Comparison of ENCODE assay signal across 19 cellular contexts in the genomic region with DNA sequence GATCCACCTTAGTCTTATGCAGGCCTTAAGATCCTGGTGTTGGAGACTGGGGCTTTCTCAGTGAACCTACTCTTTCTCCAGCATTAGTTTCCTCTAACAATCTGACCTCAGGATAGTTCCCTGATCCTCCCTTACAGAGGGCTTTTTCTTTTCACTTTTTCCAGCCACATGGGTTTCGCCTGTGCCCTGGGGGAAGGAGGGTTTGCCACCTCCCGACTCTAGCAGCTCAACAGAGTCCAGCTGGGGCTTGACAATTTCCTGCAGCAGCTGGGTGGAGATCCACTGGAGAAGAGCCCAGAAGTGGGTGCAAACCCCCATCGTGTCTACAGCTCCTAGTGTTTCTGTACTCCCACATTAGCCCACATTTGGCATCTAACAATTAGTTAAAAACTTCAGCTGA. TPM values are rescaled to one million over a fixed set of nuclear protein-coding genes. Genes with fewer than 3 reads are reported as not detected.
A peak's percentile ranks its signal among the peaks of the same experiment; 100 is the strongest.
DNase-seq lines count a peak whose midpoint lies in the region; ATAC-seq, FAIRE-seq and TF ChIP-seq lines count a peak whose summit lies in the region.
"Had no signal": no experiment of that assay in that cellular context is flagged by ENCODE, and none has a peak within 500 bp of the region (broad histone marks: within the 10 kb centered on the region; RNA-seq: fewer than 3 reads in every experiment).

No MANE protein-coding gene starts in this region.

- no peaks in the 10 kb centered on the region for H3K36me3 Mint-ChIP-seq in memory B cell

- H3K36me3 ChIP-seq in upper lobe of right lung (no peaks in the 10 kb centered on the region), small intestine (ENCODE audit: control insufficient read depth in 2 of 2, insufficient read depth in 2 of 2, low read length in 2 of 2) (no peaks in the 10 kb centered on the region)

- intact Hi-C loops in Right ventricle myocardium inferior (cut with DNase I) (no loop called here), right cardiac atrium (cut with DNase I) (no loop called here), upper lobe of right lung (cut with DNase I) (no loop called here)

- no peaks in the 10 kb centered on the region for H3K9me3 ChIP-seq in right cardiac atrium (ENCODE audit: control insufficient read depth, low read length)
- no peaks in the 10 kb centered on the region for H3K9me3 ChIP-seq in upper lobe of right lung
- no peaks in the 10 kb centered on the region for H3K9me3 ChIP-seq in small intestine (ENCODE audit: control insufficient read depth, low read depth)

- no peaks in the 10 kb centered on the region for H3K27me3 Mint-ChIP-seq in memory B cell

- peaks cover 28% of the 10 kb centered on the region for H3K4me1 Mint-ChIP-seq in memory B cell

- in situ Hi-C loops in SK-MEL-5 (cut with HindIII; ENCODE audit: low pct_unique_long_range_greater_than_20kb, low sequenced_read_pairs) = no loop called here

- H3K9me3 Mint-ChIP-seq in memory B cell = no peaks in the 10 kb centered on the region

- TF ChIP-seq CTCF in upper lobe of right lung (IDR thresholded peaks at IDR 0.05) = no peak

- FAIRE-seq in small intestine (lab: Jason Lieb, UNC) = no peak

- H3K4me3 Mint-ChIP-seq in memory B cell = no peak overlapping the region

- H3K4me1 ChIP-seq in right cardiac atrium (ENCODE audit: control insufficient read depth, insufficient read depth, low read length) (peaks cover 9% of the 10 kb centered on the region), upper lobe of right lung (no peaks in the 10 kb centered on the region), small intestine (ENCODE audit: control insufficient read depth in 2 of 2, insufficient read depth in 1 of 2, low read depth in 1 of 2, low read length in 1 of 2) (peaks cover 0 to 4% of the 10 kb centered on the region in 2 donors)

- H3K27ac ChIP-seq in right cardiac atrium (ENCODE audit: low read length) (no peak overlapping the region), upper lobe of right lung (peak overlapping the region; percentile 43), small intestine (ENCODE audit: low read depth in 1 of 2, low read length in 1 of 2) (no peak overlapping the region), caudate nucleus (ENCODE audit: low read depth, low read length) (no peak overlapping the region)
- H3K27ac ChIP-seq: 22Rv1, RWPE1, SK-N-MC had no signal

- H3K27ac Mint-ChIP-seq in memory B cell = peak overlapping the region; percentile 15

- DNase-seq in Right ventricle myocardium inferior (ENCODE audit: missing footprints) (no peak), right cardiac atrium (no peak), SK-MEL-5 (ENCODE audit: low read depth, low spot score) (peak; percentile 82), memory B cell (ENCODE audit: low spot score in 2 of 2) (no peak), upper lobe of right lung (no peak), small intestine (no peak), HPDE6-E6E7 (ENCODE audit: extremely low spot score) (no peak), caudate nucleus (lab: John Stamatoyannopoulos, UW) (no peak)
- DNase-seq: KG1, NCI-H1417 treated with DMSO at 0.1 percent for 48 hours, NCI-H1930, NCI-H2171, NCI-H446, PC-3 had no signal

- no peak overlapping the region for H3K4me3 ChIP-seq in right cardiac atrium (ENCODE audit: low read length)
- H3K4me3 ChIP-seq in upper lobe of right lung = no peak overlapping the region
- no peak overlapping the region for H3K4me3 ChIP-seq in small intestine (ENCODE audit: low read depth in 1 of 2, low read length in 2 of 2)
- H3K4me3 ChIP-seq: SK-N-MC had no signal

- WGBS in right cardiac atrium = 31% methylated on average over 3 of the region's 3 CpGs
- 46 to 56% (median 47%) methylated on average over 3 of the region's 3 CpGs for WGBS in small intestine, 3 donors

- no peaks in the 10 kb centered on the region for H3K27me3 ChIP-seq in right cardiac atrium (ENCODE audit: control insufficient read depth, insufficient read depth)
- no peaks in the 10 kb centered on the region for H3K27me3 ChIP-seq in upper lobe of right lung
- H3K27me3 ChIP-seq in small intestine (ENCODE audit: control insufficient read depth in 2 of 2, insufficient read depth in 2 of 2, low read length in 2 of 2) = no peaks in the 10 kb centered on the region

- ATAC-seq in Right ventricle myocardium inferior (peak; percentile 41), right cardiac atrium (no peak), memory B cell (ENCODE audit: low read depth) (no peak), upper lobe of right lung (no peak)
- ATAC-seq: PC-3 had no signal

RNA-seq across cellular contexts. Expression of a gene that starts 7.6 kb away (rescaled TPM):
- total RNA-seq in Right ventricle myocardium inferior = not detected
- not detected for total RNA-seq in right cardiac atrium
- polyA plus RNA-seq in right cardiac atrium = 0.16 TPM
- total RNA-seq in SK-MEL-5 (2014; rRNA removed; shearing (Covaris generic)) = not detected in 2 replicates
- not detected in 2 replicates for polyA plus RNA-seq in SK-MEL-5 (2015; cell fraction: cytosol; rRNA removed)
- not detected in 2 replicates for polyA plus RNA-seq in SK-MEL-5 (2015; cell fraction: nucleus; rRNA removed)
- not detected for total RNA-seq in upper lobe of right lung
- polyA plus RNA-seq in small intestine = under 1 TPM in 2 of 3 donors, not detected in 1; 0.10 to 0.89 TPM
- total RNA-seq: H4, PC-3 had no signal
- polyA plus RNA-seq: BJ had no signal
